ENCODE assay signal across 8 cellular contexts in genomic region chr13:24995225-24995804, GRCh38.
DNase-seq lines count a peak whose midpoint lies in the region; ATAC-seq and FAIRE-seq lines count a peak whose summit lies in the region.

No MANE protein-coding gene starts in this region.

- FAIRE-seq in TTC549 (lab: Jason Lieb, UNC): peak; percentile 95

- H3K27me3 Mint-ChIP-seq in central memory CD8-positive, alpha-beta T cell: peaks cover 47% of the 10 kb centered on the region

- peaks cover 5% of the 10 kb centered on the region for H3K4me1 Mint-ChIP-seq in central memory CD8-positive, alpha-beta T cell

- no peak overlapping the region for H3K27ac Mint-ChIP-seq in central memory CD8-positive, alpha-beta T cell (ENCODE audit: low read depth)

- DNase-seq in ELF-1 (ENCODE audit: low read depth, low spot score) (peak; percentile 80), NCI-H2227 (lab: John Stamatoyannopoulos, UW; ENCODE audit: unreplicated experiment) (peak; percentile 78), left colon (peak; percentile 43 to 48)
- no peak for DNase-seq in central memory CD8-positive, alpha-beta T cell (ENCODE audit: low spot score in 2 of 2)
- DNase-seq in stimulated activated CD8-positive, alpha-beta memory T cell treated with anti-CD3 and anti-CD28 coated beads, Interleukin-15, amount 100 ng/mL, for 1 hour (ENCODE audit: low read depth): peak; percentile 16

- no peak overlapping the region for H3K4me3 Mint-ChIP-seq in central memory CD8-positive, alpha-beta T cell

- no peaks in the 10 kb centered on the region for H3K36me3 Mint-ChIP-seq in central memory CD8-positive, alpha-beta T cell (ENCODE audit: insufficient read depth)

- intact Hi-C loops in left colon (cut with DNase I, micrococcal nuclease): no loop called here

- ATAC-seq in HG02642 (IDR thresholded peaks at IDR 0.05; ENCODE audit: poor library complexity, unreplicated experiment) (peak; percentile 69), left colon (peak; percentile 82), GM21529 (IDR thresholded peaks at IDR 0.05; ENCODE audit: unreplicated experiment) (no peak)
- peak; percentile 67 for ATAC-seq in central memory CD8-positive, alpha-beta T cell (replicated peaks; ENCODE audit: extremely low read depth, poor library complexity, severe bottlenecking)

- H3K9me3 Mint-ChIP-seq in central memory CD8-positive, alpha-beta T cell: no peaks in the 10 kb centered on the region

Comparison
In these comparisons a context has a peak if more than half of its experiments do, and no peak if none do; other contexts are left out.
1. DNase-seq: peak in ELF-1 (single experiment), NCI-H2227 (single experiment), left colon (2 of 2) and stimulated activated CD8-positive, alpha-beta memory T cell treated with anti-CD3 and anti-CD28 coated beads, Interleukin-15, amount 100 ng/mL, for 1 hour (single experiment); none in central memory CD8-positive, alpha-beta T cell (0 of 2).